ENCODE assay signal across 1 cellular context in genomic region chr7:16420649-16421332, GRCh38.
TF ChIP-seq lines count a peak whose summit lies in the region.

No MANE protein-coding gene starts in this region.

TF ChIP-seq in K562, 482 proteins besides CTCF, POLR2A, EP300 and RAD21 (continued from another document and continues in another):
- TF ChIP-seq, protein P1, sequence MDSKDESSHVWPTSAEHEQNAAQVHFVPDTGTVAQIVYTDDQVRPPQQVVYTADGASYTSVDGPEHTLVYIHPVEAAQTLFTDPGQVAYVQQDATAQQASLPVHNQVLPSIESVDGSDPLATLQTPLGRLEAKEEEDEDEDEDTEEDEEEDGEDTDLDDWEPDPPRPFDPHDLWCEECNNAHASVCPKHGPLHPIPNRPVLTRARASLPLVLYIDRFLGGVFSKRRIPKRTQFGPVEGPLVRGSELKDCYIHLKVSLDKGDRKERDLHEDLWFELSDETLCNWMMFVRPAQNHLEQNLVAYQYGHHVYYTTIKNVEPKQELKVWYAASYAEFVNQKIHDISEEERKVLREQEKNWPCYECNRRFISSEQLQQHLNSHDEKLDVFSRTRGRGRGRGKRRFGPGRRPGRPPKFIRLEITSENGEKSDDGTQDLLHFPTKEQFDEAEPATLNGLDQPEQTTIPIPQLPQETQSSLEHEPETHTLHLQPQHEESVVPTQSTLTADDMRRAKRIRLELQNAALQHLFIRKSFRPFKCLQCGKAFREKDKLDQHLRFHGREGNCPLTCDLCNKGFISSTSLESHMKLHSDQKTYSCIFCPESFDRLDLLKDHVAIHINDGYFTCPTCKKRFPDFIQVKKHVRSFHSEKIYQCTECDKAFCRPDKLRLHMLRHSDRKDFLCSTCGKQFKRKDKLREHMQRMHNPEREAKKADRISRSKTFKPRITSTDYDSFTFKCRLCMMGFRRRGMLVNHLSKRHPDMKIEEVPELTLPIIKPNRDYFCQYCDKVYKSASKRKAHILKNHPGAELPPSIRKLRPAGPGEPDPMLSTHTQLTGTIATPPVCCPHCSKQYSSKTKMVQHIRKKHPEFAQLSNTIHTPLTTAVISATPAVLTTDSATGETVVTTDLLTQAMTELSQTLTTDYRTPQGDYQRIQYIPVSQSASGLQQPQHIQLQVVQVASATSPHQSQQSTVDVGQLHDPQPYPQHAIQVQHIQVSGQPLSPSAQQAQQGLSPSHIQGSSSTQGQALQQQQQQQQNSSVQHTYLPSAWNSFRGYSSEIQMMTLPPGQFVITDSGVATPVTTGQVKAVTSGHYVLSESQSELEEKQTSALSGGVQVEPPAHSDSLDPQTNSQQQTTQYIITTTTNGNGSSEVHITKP (IDR thresholded peaks at IDR 0.05; ENCODE audit: partially characterized antibody) = peak; percentile 76
- TF ChIP-seq ATF1 (CRISPR knock-in tag; IDR thresholded peaks at IDR 0.05) = no peak
- TF ChIP-seq ATF1 (tag; IDR thresholded peaks at IDR 0.05) = peak; percentile 37
- TF ChIP-seq, protein P2, sequence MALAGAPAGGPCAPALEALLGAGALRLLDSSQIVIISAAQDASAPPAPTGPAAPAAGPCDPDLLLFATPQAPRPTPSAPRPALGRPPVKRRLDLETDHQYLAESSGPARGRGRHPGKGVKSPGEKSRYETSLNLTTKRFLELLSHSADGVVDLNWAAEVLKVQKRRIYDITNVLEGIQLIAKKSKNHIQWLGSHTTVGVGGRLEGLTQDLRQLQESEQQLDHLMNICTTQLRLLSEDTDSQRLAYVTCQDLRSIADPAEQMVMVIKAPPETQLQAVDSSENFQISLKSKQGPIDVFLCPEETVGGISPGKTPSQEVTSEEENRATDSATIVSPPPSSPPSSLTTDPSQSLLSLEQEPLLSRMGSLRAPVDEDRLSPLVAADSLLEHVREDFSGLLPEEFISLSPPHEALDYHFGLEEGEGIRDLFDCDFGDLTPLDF (CRISPR knock-in tag; IDR thresholded peaks at IDR 0.05) = 0 out of 2 replicates have a peak, but pooled peaks have one; percentile 38
- TF ChIP-seq ELF4 (CRISPR knock-in tag; IDR thresholded peaks at IDR 0.05) = peak; percentile 92
- peak; percentile 37; the same call in 1 of the 2 replicates for TF ChIP-seq THAP12 (CRISPR knock-in tag; IDR thresholded peaks at IDR 0.05)
- TF ChIP-seq, protein P3, sequence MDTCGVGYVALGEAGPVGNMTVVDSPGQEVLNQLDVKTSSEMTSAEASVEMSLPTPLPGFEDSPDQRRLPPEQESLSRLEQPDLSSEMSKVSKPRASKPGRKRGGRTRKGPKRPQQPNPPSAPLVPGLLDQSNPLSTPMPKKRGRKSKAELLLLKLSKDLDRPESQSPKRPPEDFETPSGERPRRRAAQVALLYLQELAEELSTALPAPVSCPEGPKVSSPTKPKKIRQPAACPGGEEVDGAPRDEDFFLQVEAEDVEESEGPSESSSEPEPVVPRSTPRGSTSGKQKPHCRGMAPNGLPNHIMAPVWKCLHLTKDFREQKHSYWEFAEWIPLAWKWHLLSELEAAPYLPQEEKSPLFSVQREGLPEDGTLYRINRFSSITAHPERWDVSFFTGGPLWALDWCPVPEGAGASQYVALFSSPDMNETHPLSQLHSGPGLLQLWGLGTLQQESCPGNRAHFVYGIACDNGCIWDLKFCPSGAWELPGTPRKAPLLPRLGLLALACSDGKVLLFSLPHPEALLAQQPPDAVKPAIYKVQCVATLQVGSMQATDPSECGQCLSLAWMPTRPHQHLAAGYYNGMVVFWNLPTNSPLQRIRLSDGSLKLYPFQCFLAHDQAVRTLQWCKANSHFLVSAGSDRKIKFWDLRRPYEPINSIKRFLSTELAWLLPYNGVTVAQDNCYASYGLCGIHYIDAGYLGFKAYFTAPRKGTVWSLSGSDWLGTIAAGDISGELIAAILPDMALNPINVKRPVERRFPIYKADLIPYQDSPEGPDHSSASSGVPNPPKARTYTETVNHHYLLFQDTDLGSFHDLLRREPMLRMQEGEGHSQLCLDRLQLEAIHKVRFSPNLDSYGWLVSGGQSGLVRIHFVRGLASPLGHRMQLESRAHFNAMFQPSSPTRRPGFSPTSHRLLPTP (IDR thresholded peaks at IDR 0.05; ENCODE audit: borderline replicate concordance, extremely low read depth, insufficient read length) = no peak
- TF ChIP-seq DPF2 (IDR thresholded peaks at IDR 0.05) = peak; percentile 49; the same call in 1 of the 2 replicates
- no peak for TF ChIP-seq BRCA1 (IDR thresholded peaks at IDR 0.05)
- TF ChIP-seq BRCA1 (CRISPR knock-in tag; IDR thresholded peaks at IDR 0.05) = no peak
- TF ChIP-seq, protein P4, sequence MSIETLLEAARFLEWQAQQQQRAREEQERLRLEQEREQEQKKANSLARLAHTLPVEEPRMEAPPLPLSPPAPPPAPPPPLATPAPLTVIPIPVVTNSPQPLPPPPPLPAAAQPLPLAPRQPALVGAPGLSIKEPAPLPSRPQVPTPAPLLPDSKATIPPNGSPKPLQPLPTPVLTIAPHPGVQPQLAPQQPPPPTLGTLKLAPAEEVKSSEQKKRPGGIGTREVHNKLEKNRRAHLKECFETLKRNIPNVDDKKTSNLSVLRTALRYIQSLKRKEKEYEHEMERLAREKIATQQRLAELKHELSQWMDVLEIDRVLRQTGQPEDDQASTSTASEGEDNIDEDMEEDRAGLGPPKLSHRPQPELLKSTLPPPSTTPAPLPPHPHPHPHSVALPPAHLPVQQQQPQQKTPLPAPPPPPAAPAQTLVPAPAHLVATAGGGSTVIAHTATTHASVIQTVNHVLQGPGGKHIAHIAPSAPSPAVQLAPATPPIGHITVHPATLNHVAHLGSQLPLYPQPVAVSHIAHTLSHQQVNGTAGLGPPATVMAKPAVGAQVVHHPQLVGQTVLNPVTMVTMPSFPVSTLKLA (conservative IDR thresholded peaks at IDR 0.05) = peak; percentile 38 to 59
- no peak for TF ChIP-seq CBX2 (IDR thresholded peaks at IDR 0.05; ENCODE audit: insufficient read depth, low read length, poor library complexity, severe bottlenecking)
- TF ChIP-seq ZNF24 (IDR thresholded peaks at IDR 0.05) = 0 out of 2 replicates have a peak, but pooled peaks have one; percentile 32
- TF ChIP-seq ZNF282 (CRISPR knock-in tag; IDR thresholded peaks at IDR 0.05) = no peak
- peak; percentile 77 for TF ChIP-seq EP400 (IDR thresholded peaks at IDR 0.05)
- TF ChIP-seq SRSF7 (optimal IDR thresholded peaks at IDR 0.05; ENCODE audit: low read depth, low read length) = no peak
- TF ChIP-seq FOXK1 (CRISPR knock-in tag; IDR thresholded peaks at IDR 0.05; ENCODE audit: borderline replicate concordance) = peak; percentile 83; the same call in 1 of the 2 replicates
- TF ChIP-seq KLF6 (CRISPR knock-in tag; IDR thresholded peaks at IDR 0.05; ENCODE audit: borderline replicate concordance) = peak; percentile 44; the same call in 1 of the 2 replicates
- no peak for TF ChIP-seq TCF7 (IDR thresholded peaks at IDR 0.05; ENCODE audit: borderline replicate concordance)
- TF ChIP-seq PCBP2 (IDR thresholded peaks at IDR 0.05; ENCODE audit: low read depth, low read length, poor library complexity, severe bottlenecking) = no peak
- no peak for TF ChIP-seq HNRNPL (IDR thresholded peaks at IDR 0.05; ENCODE audit: low read depth, low read length)
- no peak for TF ChIP-seq PRMT5 (CRISPR knock-in tag; IDR thresholded peaks at IDR 0.05)
- no peak for TF ChIP-seq PTTG1 (tag; IDR thresholded peaks at IDR 0.05; ENCODE audit: low read depth)
- no peak for TF ChIP-seq SMC3 (conservative IDR thresholded peaks at IDR 0.05; ENCODE audit: insufficient read depth, low read depth, low read length)
- TF ChIP-seq STAG1 (CRISPR knock-in tag; IDR thresholded peaks at IDR 0.05; ENCODE audit: borderline replicate concordance) = no peak
- TF ChIP-seq, protein P5, sequence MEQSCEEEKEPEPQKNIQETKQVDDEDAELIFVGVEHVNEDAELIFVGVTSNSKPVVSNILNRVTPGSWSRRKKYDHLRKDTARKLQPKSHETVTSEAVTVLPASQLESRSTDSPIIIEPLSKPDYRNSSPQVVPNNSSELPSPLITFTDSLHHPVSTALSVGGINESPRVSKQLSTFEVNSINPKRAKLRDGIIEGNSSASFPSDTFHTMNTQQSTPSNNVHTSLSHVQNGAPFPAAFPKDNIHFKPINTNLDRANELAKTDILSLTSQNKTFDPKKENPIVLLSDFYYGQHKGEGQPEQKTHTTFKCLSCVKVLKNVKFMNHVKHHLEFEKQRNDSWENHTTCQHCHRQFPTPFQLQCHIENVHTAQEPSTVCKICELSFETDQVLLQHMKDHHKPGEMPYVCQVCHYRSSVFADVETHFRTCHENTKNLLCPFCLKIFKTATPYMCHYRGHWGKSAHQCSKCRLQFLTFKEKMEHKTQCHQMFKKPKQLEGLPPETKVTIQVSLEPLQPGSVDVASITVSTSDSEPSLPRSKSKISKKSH (CRISPR knock-in tag; IDR thresholded peaks at IDR 0.05) = no peak
- TF ChIP-seq HMG20B (CRISPR knock-in tag; IDR thresholded peaks at IDR 0.05) = peak; percentile 62; the same call in 1 of the 2 replicates
- no peak for TF ChIP-seq HNRNPK (IDR thresholded peaks at IDR 0.05; ENCODE audit: low read depth, low read length, poor library complexity, severe bottlenecking)
- TF ChIP-seq CREB3L1 (IDR thresholded peaks at IDR 0.05; ENCODE audit: borderline replicate concordance, low read depth) = peak; percentile 99
- no peak for TF ChIP-seq SMARCA5 (IDR thresholded peaks at IDR 0.05)
- TF ChIP-seq, protein P6, sequence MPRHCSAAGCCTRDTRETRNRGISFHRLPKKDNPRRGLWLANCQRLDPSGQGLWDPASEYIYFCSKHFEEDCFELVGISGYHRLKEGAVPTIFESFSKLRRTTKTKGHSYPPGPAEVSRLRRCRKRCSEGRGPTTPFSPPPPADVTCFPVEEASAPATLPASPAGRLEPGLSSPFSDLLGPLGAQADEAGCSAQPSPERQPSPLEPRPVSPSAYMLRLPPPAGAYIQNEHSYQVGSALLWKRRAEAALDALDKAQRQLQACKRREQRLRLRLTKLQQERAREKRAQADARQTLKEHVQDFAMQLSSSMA (CRISPR knock-in tag; IDR thresholded peaks at IDR 0.05) = peak; percentile 81; the same call in 1 of the 2 replicates
- TF ChIP-seq KDM5B (IDR thresholded peaks at IDR 0.05; ENCODE audit: insufficient replicate concordance, low read depth, low read length) = peak; percentile 86
- no peak for TF ChIP-seq TAF15 (IDR thresholded peaks at IDR 0.05; ENCODE audit: low read depth, low read length)
- TF ChIP-seq ZNF263 (CRISPR knock-in tag; IDR thresholded peaks at IDR 0.05; ENCODE audit: borderline replicate concordance) = peak; percentile 62; the same call in 1 of the 2 replicates
- peak in 1 of 2 experiments; percentile 69; a peak in 1 of 4 replicates for TF ChIP-seq ZNF639 (CRISPR knock-in tag; conservative IDR thresholded peaks at IDR 0.05 in 1 of 2, IDR thresholded peaks at IDR 0.05 in 1 of 2)
- TF ChIP-seq, protein P7, sequence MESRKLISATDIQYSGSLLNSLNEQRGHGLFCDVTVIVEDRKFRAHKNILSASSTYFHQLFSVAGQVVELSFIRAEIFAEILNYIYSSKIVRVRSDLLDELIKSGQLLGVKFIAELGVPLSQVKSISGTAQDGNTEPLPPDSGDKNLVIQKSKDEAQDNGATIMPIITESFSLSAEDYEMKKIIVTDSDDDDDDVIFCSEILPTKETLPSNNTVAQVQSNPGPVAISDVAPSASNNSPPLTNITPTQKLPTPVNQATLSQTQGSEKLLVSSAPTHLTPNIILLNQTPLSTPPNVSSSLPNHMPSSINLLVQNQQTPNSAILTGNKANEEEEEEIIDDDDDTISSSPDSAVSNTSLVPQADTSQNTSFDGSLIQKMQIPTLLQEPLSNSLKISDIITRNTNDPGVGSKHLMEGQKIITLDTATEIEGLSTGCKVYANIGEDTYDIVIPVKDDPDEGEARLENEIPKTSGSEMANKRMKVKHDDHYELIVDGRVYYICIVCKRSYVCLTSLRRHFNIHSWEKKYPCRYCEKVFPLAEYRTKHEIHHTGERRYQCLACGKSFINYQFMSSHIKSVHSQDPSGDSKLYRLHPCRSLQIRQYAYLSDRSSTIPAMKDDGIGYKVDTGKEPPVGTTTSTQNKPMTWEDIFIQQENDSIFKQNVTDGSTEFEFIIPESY (CRISPR knock-in tag; IDR thresholded peaks at IDR 0.05) = peak; percentile 36; the same call in 1 of the 2 replicates
- TF ChIP-seq ZFP1 (CRISPR knock-in tag; IDR thresholded peaks at IDR 0.05) = no peak
- no peak for TF ChIP-seq SP2 (IDR thresholded peaks at IDR 0.05; ENCODE audit: extremely low read depth, low read depth, low read length, poor library complexity, severe bottlenecking)
- TF ChIP-seq CSDE1 (IDR thresholded peaks at IDR 0.05) = peak in 1 of 2 experiments; percentile 67; a peak in 1 of 4 replicates
- peak; percentile 48; the same call in 1 of the 2 replicates for TF ChIP-seq FOXJ2 (tag; IDR thresholded peaks at IDR 0.05)
- no peak for TF ChIP-seq PTRF (tag; IDR thresholded peaks at IDR 0.05)
- peak; percentile 13; the same call in 1 of the 2 replicates for TF ChIP-seq SIN3B (IDR thresholded peaks at IDR 0.05; ENCODE audit: low read depth)
- peak; percentile 61 for TF ChIP-seq CXXC5 (CRISPR knock-in tag; IDR thresholded peaks at IDR 0.05)
